26 cellular contexts compared by ENCODE assay signal in genomic region chr14:100470523-100470897, GRCh38.
DNase-seq lines count a peak whose midpoint lies in the region; ATAC-seq and TF ChIP-seq lines count a peak whose summit lies in the region.
"Had no signal": no experiment of that assay in that cellular context is flagged by ENCODE, and none has a peak within 500 bp of the region (broad histone marks: within the 10 kb centered on the region; RNA-seq: fewer than 3 reads in every experiment).

No MANE protein-coding gene starts in this region.

- H3K27me3 Mint-ChIP-seq in activated CD4-positive, alpha-beta T cell treated with anti-CD3 and anti-CD28 coated beads for 36 hours: no peaks in the 10 kb centered on the region
- H3K27me3 Mint-ChIP-seq in HFFc6 (ENCODE audit: insufficient read depth) (no peaks in the 10 kb centered on the region), osteocyte (ENCODE audit: unreplicated experiment) (no peaks in the 10 kb centered on the region)
- H3K27me3 Mint-ChIP-seq: activated CD4-positive, alpha-beta memory T cell treated with anti-CD3 and anti-CD28 coated beads, Interleukin-2, amount 10 ng/mL, durations not matched to agents 7 days and 5 days; activated naive CD8-positive, alpha-beta T cell; effector memory CD8-positive, alpha-beta T cell had no signal

- intact Hi-C loops in activated CD4-positive, alpha-beta T cell treated with anti-CD3 and anti-CD28 coated beads for 36 hours (cut with DNase I, micrococcal nuclease): no loop called here

- H3K36me3 Mint-ChIP-seq in activated CD4-positive, alpha-beta T cell treated with anti-CD3 and anti-CD28 coated beads for 36 hours (ENCODE audit: low read depth): peaks cover 4% of the 10 kb centered on the region
- H3K36me3 Mint-ChIP-seq in HFFc6 (ENCODE audit: low read depth): peaks cover 13% of the 10 kb centered on the region
- H3K36me3 Mint-ChIP-seq in osteocyte (ENCODE audit: unreplicated experiment): peaks cover 11% of the 10 kb centered on the region

- ATAC-seq in activated CD4-positive, alpha-beta T cell treated with anti-CD3 and anti-CD28 coated beads for 36 hours: peak; percentile 21
- ATAC-seq: left cardiac atrium had no signal

- no peak for DNase-seq in activated CD4-positive, alpha-beta T cell treated with anti-CD3 and anti-CD28 coated beads for 36 hours
- DNase-seq in activated CD4-positive, alpha-beta T cell treated with anti-CD3 and anti-CD28 coated beads for 4 hours: no peak
- DNase-seq in HFFc6: no peak
- peak; percentile 38 for DNase-seq in SK-MEL-5 (ENCODE audit: low read depth, low spot score)
- peak; percentile 72 for DNase-seq in osteocyte (ENCODE audit: extremely low spot score, unreplicated experiment)
- no peak for DNase-seq in putamen (ENCODE audit: low spot score)
- no peak for DNase-seq in cerebellar nuclear complex (lab: John Stamatoyannopoulos, UW)
- DNase-seq in GM19238 (ENCODE audit: insufficient read length, low spot score): no peak
- DNase-seq: activated CD4-positive, alpha-beta memory T cell treated with anti-CD3 and anti-CD28 coated beads, Interleukin-2, amount 10 ng/mL, durations not matched to agents 7 days and 5 days; aorta; Calu3; effector memory CD8-positive, alpha-beta T cell; EL; foreskin melanocyte; GOT3; left cardiac atrium; mammary epithelial cell; NCI-H1105; NCI-H2081; NCI-H446 treated with DMSO at 0.1 percent for 48 hours; nephron progenitor cell; SHP77 treated with DMSO at 0.1 percent for 48 hours; stimulated activated naive CD4-positive, alpha-beta T cell; SW 1271; testis had no signal

- no peak overlapping the region for H3K4me3 Mint-ChIP-seq in activated CD4-positive, alpha-beta T cell treated with anti-CD3 and anti-CD28 coated beads for 36 hours
- H3K4me3 Mint-ChIP-seq in HFFc6: no peak overlapping the region
- H3K4me3 Mint-ChIP-seq in osteocyte (ENCODE audit: unreplicated experiment): no peak overlapping the region
- H3K4me3 Mint-ChIP-seq: activated CD4-positive, alpha-beta memory T cell treated with anti-CD3 and anti-CD28 coated beads, Interleukin-2, amount 10 ng/mL, durations not matched to agents 7 days and 5 days; activated naive CD8-positive, alpha-beta T cell; effector memory CD8-positive, alpha-beta T cell; nephron progenitor cell had no signal

- CTCF ChIA-PET in activated CD4-positive, alpha-beta T cell treated with anti-CD3 and anti-CD28 coated beads for 36 hours (lab: Charles Lee): interaction anchor here (1.2 kb wide), 1 partner anchor 28 kb away, joined by 3 read pairs; no protein-coding TSS in a partner anchor

- in situ Hi-C loops in SK-MEL-5 (cut with HindIII; ENCODE audit: low pct_unique_long_range_greater_than_20kb, low sequenced_read_pairs): no loop called here

- TF ChIP-seq CTCF in HFFc6 (IDR thresholded peaks at IDR 0.05) (peak; percentile 30), osteocyte (IDR thresholded peaks at IDR 0.05) (no peak)

- H3K4me1 Mint-ChIP-seq in activated CD4-positive, alpha-beta T cell treated with anti-CD3 and anti-CD28 coated beads for 36 hours: peaks cover 4% of the 10 kb centered on the region
- H3K4me1 Mint-ChIP-seq in HFFc6 (ENCODE audit: low read depth): peaks cover 10% of the 10 kb centered on the region
- peaks cover 42% of the 10 kb centered on the region for H3K4me1 Mint-ChIP-seq in osteocyte (ENCODE audit: unreplicated experiment)

- no peaks in the 10 kb centered on the region for H3K9me3 Mint-ChIP-seq in activated CD4-positive, alpha-beta T cell treated with anti-CD3 and anti-CD28 coated beads for 36 hours (ENCODE audit: low read depth)
- no peaks in the 10 kb centered on the region for H3K9me3 Mint-ChIP-seq in HFFc6
- no peaks in the 10 kb centered on the region for H3K9me3 Mint-ChIP-seq in osteocyte (ENCODE audit: unreplicated experiment)
- H3K9me3 Mint-ChIP-seq: activated CD4-positive, alpha-beta memory T cell treated with anti-CD3 and anti-CD28 coated beads, Interleukin-2, amount 10 ng/mL, durations not matched to agents 7 days and 5 days; effector memory CD8-positive, alpha-beta T cell; nephron progenitor cell had no signal

- POLR2A ChIA-PET in activated CD4-positive, alpha-beta T cell treated with anti-CD3 and anti-CD28 coated beads for 36 hours (lab: Charles Lee): no interaction called here

- H3K27ac Mint-ChIP-seq in activated CD4-positive, alpha-beta T cell treated with anti-CD3 and anti-CD28 coated beads for 36 hours: no peak overlapping the region
- H3K27ac Mint-ChIP-seq in HFFc6 (no peak overlapping the region), osteocyte (ENCODE audit: unreplicated experiment) (no peak overlapping the region)
- H3K27ac Mint-ChIP-seq: activated CD4-positive, alpha-beta memory T cell treated with anti-CD3 and anti-CD28 coated beads, Interleukin-2, amount 10 ng/mL, durations not matched to agents 7 days and 5 days; activated naive CD8-positive, alpha-beta T cell; effector memory CD8-positive, alpha-beta T cell; nephron progenitor cell had no signal

Comparison
In these comparisons a context has a peak if more than half of its experiments do, and no peak if none do; other contexts are left out.
1. DNase-seq: peak in SK-MEL-5 (single experiment) and osteocyte (single experiment); none in activated CD4-positive, alpha-beta T cell treated with anti-CD3 and anti-CD28 coated beads for 36 hours (single experiment), activated CD4-positive, alpha-beta T cell treated with anti-CD3 and anti-CD28 coated beads for 4 hours (0 of 2), HFFc6 (single experiment), putamen (single experiment), cerebellar nuclear complex (0 of 2) and GM19238 (single experiment).